1 cellular context compared by ENCODE assay signal in the genomic region with DNA sequence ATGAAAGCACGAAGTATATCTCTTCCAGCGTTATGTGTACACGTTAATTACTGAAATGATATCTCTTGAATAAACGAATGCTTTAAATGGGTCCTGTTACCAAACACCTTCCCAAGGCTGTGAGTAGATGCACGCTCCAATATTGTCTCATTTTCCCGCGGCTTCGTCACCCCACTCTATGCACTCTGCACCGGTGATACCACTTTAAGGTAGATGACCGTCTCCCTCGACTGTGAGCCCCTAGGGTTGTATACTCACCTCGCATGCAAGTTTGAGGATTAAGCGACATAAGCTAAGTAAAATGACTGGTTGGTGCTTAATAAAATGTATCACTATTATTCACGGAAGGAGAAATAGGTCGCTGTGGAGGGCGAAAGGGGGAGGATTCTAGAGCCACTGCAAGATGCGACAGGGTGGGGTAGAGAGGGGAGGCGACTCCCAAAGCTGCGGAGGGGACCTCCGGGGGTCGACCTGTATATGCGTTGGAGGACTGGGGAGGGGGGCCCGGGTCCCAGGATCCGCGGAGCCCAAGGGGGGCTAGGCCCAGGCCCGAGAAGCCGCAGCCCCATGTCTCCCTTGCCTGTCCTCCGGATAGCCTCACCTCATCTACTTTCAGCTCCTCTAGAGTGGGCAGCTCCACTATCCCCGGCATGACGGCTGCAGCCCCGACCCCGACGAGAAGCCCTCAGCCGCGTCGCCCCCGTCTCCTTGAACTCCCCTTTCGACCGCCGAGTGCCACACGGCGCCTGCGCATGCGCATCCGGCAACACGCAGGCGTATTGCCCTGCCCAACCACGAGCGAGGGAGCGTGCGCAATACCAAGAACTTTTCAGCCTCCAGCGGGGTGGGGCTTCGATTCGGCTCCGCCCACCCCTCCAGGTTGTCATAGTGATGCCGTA.
TF ChIP-seq lines count a peak whose summit lies in the region.

A gene (plus strand): TSS at position 883 of the 899 bp plus-strand sequence. CDS start 65 bp downstream, outside the sequence.
A gene (minus strand): TSS at position 754 of the 899 bp plus-strand sequence. CDS start 102 bp downstream, at position 652.

TF ChIP-seq in HepG2, 621 proteins besides CTCF, POLR2A, EP300 and RAD21 (continued from another document and continues in another):
- TF ChIP-seq, protein P1, sequence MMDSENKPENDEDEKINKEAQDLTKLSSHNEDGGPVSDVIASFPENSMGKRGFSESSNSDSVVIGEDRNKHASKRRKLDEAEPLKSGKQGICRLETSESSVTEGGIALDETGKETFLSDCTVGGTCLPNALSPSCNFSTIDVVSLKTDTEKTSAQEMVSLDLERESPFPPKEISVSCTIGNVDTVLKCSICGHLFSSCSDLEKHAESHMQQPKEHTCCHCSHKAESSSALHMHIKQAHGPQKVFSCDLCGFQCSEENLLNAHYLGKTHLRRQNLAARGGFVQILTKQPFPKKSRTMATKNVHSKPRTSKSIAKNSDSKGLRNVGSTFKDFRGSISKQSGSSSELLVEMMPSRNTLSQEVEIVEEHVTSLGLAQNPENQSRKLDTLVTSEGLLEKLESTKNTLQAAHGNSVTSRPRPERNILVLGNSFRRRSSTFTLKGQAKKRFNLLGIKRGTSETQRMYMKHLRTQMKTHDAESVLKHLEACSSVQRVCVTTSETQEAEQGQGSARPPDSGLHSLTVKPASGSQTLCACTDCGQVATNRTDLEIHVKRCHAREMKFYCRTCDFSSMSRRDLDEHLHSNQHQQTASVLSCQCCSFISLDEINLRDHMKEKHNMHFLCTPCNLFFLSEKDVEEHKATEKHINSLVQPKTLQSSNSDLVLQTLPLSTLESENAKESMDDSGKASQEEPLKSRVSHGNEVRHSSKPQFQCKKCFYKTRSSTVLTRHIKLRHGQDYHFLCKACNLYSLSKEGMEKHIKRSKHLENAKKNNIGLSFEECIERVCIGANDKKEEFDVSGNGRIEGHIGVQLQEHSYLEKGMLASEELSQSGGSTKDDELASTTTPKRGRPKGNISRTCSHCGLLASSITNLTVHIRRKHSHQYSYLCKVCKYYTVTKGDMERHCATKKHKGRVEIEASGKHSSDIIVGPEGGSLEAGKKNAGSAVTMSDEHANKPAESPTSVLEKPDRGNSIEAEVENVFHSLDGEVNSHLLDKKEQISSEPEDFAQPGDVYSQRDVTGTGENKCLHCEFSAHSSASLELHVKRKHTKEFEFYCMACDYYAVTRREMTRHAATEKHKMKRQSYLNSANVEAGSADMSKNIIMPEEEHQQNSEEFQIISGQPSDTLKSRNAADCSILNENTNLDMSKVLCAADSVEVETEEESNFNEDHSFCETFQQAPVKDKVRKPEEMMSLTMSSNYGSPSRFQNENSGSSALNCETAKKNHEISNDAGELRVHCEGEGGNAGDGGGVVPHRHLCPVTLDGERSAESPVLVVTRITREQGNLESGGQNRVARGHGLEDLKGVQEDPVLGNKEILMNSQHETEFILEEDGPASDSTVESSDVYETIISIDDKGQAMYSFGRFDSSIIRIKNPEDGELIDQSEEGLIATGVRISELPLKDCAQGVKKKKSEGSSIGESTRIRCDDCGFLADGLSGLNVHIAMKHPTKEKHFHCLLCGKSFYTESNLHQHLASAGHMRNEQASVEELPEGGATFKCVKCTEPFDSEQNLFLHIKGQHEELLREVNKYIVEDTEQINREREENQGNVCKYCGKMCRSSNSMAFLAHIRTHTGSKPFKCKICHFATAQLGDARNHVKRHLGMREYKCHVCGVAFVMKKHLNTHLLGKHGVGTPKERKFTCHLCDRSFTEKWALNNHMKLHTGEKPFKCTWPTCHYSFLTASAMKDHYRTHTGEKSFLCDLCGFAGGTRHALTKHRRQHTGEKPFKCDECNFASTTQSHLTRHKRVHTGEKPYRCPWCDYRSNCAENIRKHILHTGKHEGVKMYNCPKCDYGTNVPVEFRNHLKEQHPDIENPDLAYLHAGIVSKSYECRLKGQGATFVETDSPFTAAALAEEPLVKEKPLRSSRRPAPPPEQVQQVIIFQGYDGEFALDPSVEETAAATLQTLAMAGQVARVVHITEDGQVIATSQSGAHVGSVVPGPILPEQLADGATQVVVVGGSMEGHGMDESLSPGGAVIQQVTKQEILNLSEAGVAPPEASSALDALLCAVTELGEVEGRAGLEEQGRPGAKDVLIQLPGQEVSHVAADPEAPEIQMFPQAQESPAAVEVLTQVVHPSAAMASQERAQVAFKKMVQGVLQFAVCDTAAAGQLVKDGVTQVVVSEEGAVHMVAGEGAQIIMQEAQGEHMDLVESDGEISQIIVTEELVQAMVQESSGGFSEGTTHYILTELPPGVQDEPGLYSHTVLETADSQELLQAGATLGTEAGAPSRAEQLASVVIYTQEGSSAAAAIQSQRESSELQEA (CRISPR knock-in tag; IDR thresholded peaks at IDR 0.05; ENCODE audit: not compliant biosample characterization): no peak
- TF ChIP-seq, protein P2, sequence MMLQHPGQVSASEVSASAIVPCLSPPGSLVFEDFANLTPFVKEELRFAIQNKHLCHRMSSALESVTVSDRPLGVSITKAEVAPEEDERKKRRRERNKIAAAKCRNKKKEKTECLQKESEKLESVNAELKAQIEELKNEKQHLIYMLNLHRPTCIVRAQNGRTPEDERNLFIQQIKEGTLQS (CRISPR knock-in tag; IDR thresholded peaks at IDR 0.05): no peak
- TF ChIP-seq YEATS2 (CRISPR knock-in tag; IDR thresholded peaks at IDR 0.05; ENCODE audit: borderline replicate concordance) (peak; percentile 77; the same call in 1 of the 2 replicates), XRCC5 (optimal IDR thresholded peaks at IDR 0.05; ENCODE audit: low read length) (peak; percentile 39), SMARCE1 (IDR thresholded peaks at IDR 0.05; ENCODE audit: borderline replicate concordance) (no peak), ASH2L (IDR thresholded peaks at IDR 0.05; ENCODE audit: insufficient read length, low read depth, low read length) (peak; percentile 63), ZNF782 (CRISPR knock-in tag; IDR thresholded peaks at IDR 0.05; ENCODE audit: borderline replicate concordance) (0 out of 2 replicates have a peak, but pooled peaks have one; percentile 43), MED1 (CRISPR knock-in tag; IDR thresholded peaks at IDR 0.05) (no peak), ZBTB7A (CRISPR knock-in tag; IDR thresholded peaks at IDR 0.05) (peak; percentile 26; the same call in 1 of the 2 replicates), ZNF44 (CRISPR knock-in tag; IDR thresholded peaks at IDR 0.05) (no peak), NCOA1 (CRISPR knock-in tag; IDR thresholded peaks at IDR 0.05) (no peak), ZNF556 (CRISPR knock-in tag; IDR thresholded peaks at IDR 0.05; ENCODE audit: borderline replicate concordance) (peak; percentile 49; the same call in 1 of the 2 replicates), NR3C1 (CRISPR knock-in tag; IDR thresholded peaks at IDR 0.05) (no peak), KDM5A (IDR thresholded peaks at IDR 0.05; ENCODE audit: borderline replicate concordance, low read length) (0 out of 2 replicates have a peak, but pooled peaks have one; percentile 24), TCF7L2 (IDR thresholded peaks at IDR 0.05; ENCODE audit: low read depth, low read length) (no peak), ZNF124 (CRISPR knock-in tag; IDR thresholded peaks at IDR 0.05) (no peak), RFXAP (CRISPR knock-in tag; IDR thresholded peaks at IDR 0.05; ENCODE audit: borderline replicate concordance) (no peak)
- TF ChIP-seq, protein P3, sequence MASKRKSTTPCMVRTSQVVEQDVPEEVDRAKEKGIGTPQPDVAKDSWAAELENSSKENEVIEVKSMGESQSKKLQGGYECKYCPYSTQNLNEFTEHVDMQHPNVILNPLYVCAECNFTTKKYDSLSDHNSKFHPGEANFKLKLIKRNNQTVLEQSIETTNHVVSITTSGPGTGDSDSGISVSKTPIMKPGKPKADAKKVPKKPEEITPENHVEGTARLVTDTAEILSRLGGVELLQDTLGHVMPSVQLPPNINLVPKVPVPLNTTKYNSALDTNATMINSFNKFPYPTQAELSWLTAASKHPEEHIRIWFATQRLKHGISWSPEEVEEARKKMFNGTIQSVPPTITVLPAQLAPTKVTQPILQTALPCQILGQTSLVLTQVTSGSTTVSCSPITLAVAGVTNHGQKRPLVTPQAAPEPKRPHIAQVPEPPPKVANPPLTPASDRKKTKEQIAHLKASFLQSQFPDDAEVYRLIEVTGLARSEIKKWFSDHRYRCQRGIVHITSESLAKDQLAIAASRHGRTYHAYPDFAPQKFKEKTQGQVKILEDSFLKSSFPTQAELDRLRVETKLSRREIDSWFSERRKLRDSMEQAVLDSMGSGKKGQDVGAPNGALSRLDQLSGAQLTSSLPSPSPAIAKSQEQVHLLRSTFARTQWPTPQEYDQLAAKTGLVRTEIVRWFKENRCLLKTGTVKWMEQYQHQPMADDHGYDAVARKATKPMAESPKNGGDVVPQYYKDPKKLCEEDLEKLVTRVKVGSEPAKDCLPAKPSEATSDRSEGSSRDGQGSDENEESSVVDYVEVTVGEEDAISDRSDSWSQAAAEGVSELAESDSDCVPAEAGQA (IDR thresholded peaks at IDR 0.05; ENCODE audit: low read depth): no peak
- TF ChIP-seq, protein P3 (CRISPR knock-in tag; IDR thresholded peaks at IDR 0.05; ENCODE audit: borderline replicate concordance): no peak; the same call in 1 of the 2 replicates
- TF ChIP-seq, protein P4, sequence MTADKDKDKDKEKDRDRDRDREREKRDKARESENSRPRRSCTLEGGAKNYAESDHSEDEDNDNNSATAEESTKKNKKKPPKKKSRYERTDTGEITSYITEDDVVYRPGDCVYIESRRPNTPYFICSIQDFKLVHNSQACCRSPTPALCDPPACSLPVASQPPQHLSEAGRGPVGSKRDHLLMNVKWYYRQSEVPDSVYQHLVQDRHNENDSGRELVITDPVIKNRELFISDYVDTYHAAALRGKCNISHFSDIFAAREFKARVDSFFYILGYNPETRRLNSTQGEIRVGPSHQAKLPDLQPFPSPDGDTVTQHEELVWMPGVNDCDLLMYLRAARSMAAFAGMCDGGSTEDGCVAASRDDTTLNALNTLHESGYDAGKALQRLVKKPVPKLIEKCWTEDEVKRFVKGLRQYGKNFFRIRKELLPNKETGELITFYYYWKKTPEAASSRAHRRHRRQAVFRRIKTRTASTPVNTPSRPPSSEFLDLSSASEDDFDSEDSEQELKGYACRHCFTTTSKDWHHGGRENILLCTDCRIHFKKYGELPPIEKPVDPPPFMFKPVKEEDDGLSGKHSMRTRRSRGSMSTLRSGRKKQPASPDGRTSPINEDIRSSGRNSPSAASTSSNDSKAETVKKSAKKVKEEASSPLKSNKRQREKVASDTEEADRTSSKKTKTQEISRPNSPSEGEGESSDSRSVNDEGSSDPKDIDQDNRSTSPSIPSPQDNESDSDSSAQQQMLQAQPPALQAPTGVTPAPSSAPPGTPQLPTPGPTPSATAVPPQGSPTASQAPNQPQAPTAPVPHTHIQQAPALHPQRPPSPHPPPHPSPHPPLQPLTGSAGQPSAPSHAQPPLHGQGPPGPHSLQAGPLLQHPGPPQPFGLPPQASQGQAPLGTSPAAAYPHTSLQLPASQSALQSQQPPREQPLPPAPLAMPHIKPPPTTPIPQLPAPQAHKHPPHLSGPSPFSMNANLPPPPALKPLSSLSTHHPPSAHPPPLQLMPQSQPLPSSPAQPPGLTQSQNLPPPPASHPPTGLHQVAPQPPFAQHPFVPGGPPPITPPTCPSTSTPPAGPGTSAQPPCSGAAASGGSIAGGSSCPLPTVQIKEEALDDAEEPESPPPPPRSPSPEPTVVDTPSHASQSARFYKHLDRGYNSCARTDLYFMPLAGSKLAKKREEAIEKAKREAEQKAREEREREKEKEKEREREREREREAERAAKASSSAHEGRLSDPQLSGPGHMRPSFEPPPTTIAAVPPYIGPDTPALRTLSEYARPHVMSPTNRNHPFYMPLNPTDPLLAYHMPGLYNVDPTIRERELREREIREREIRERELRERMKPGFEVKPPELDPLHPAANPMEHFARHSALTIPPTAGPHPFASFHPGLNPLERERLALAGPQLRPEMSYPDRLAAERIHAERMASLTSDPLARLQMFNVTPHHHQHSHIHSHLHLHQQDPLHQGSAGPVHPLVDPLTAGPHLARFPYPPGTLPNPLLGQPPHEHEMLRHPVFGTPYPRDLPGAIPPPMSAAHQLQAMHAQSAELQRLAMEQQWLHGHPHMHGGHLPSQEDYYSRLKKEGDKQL (CRISPR knock-in tag; IDR thresholded peaks at IDR 0.05; ENCODE audit: low read depth): no peak
- TF ChIP-seq, protein P5, sequence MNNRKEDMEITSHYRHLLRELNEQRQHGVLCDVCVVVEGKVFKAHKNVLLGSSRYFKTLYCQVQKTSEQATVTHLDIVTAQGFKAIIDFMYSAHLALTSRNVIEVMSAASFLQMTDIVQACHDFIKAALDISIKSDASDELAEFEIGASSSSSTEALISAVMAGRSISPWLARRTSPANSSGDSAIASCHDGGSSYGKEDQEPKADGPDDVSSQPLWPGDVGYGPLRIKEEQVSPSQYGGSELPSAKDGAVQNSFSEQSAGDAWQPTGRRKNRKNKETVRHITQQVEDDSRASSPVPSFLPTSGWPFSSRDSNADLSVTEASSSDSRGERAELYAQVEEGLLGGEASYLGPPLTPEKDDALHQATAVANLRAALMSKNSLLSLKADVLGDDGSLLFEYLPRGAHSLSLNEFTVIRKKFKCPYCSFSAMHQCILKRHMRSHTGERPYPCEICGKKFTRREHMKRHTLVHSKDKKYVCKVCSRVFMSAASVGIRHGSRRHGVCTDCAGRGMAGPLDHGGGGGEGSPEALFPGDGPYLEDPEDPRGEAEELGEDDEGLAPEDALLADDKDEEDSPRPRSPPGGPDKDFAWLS (CRISPR knock-in tag; IDR thresholded peaks at IDR 0.05; ENCODE audit: borderline replicate concordance): no peak
- TF ChIP-seq, protein P6, sequence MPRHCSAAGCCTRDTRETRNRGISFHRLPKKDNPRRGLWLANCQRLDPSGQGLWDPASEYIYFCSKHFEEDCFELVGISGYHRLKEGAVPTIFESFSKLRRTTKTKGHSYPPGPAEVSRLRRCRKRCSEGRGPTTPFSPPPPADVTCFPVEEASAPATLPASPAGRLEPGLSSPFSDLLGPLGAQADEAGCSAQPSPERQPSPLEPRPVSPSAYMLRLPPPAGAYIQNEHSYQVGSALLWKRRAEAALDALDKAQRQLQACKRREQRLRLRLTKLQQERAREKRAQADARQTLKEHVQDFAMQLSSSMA (CRISPR knock-in tag; IDR thresholded peaks at IDR 0.05): no peak
